8 cellular contexts compared by ENCODE assay signal in genomic region chr20:31605031-31605901, GRCh38. TPM values are rescaled to one million over a fixed set of nuclear protein-coding genes. Genes with fewer than 3 reads are reported as not detected.
A peak's percentile ranks its signal among the peaks of the same experiment; 100 is the strongest.
DNase-seq lines count a peak whose midpoint lies in the region; ATAC-seq and TF ChIP-seq lines count a peak whose summit lies in the region.

A gene with protein sequence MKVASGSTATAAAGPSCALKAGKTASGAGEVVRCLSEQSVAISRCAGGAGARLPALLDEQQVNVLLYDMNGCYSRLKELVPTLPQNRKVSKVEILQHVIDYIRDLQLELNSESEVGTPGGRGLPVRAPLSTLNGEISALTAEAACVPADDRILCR (plus strand): TSS chr20:31605289. CDS start chr20:31605388, 99 bp downstream.

- H3K27ac ChIP-seq in PC-9 (peak within 1 kb of the TSS; percentile 96), epithelial cell of prostate (peak within 1 kb of the TSS; percentile 98)

- peak within 1 kb of the TSS; percentile 81 for H3K4me3 Mint-ChIP-seq in activated T-cell treated with anti-CD3 and anti-CD28 coated beads, Interleukin-2, amount 50 U/mL, for 24 hours

- peak within 1 kb of the TSS; percentile 97 for H3K4me3 ChIP-seq in PC-9

- no peaks in the 10 kb centered on the region for H3K27me3 ChIP-seq in PC-9 (ENCODE audit: insufficient read depth, low read depth)

- DNase-seq in DMS153 treated with DMSO at 0.1 percent for 48 hours (lab: John Stamatoyannopoulos, UW; ENCODE audit: unreplicated experiment) (peak; percentile 90), KG1 (lab: John Stamatoyannopoulos, UW) (peak; percentile 78), PC-9 (peak; percentile 86 to 98), epithelial cell of prostate (ENCODE audit: low read depth, low spot score) (peak; percentile 59), mucosa of gallbladder (ENCODE audit: low spot score) (peak; percentile 95)
- DNase-seq in activated T-cell treated with anti-CD3 and anti-CD28 coated beads, Interleukin-2, amount 50 U/mL, for 24 hours = peak; percentile 90
- DNase-seq in stimulated activated CD8-positive, alpha-beta memory T cell treated with anti-CD3 and anti-CD28 coated beads, Interleukin-4, amount 100 ng/mL, for 1 hour (ENCODE audit: low read depth in 2 of 2, low spot score in 1 of 2) = peak; percentile 73 to 83

- no peaks in the 10 kb centered on the region for H3K9me2 ChIP-seq in PC-9 (ENCODE audit: insufficient read depth)

- peaks cover 5% of the 10 kb centered on the region; the same call in 1 of the 2 replicates for H4K20me1 ChIP-seq in PC-9 (ENCODE audit: insufficient read depth)

- CTCF ChIA-PET in PC-9 (lab: Charles Lee) = interaction anchor here (0.7 to 1.9 kb wide), 4 partner anchors 8 to 44 kb away, joined by 4 to 6 read pairs (median 4); no protein-coding TSS in a partner anchor

- H3K4me1 Mint-ChIP-seq in activated T-cell treated with anti-CD3 and anti-CD28 coated beads, Interleukin-2, amount 50 U/mL, for 24 hours (ENCODE audit: low read depth) = peaks cover 36% of the 10 kb centered on the region

- no peaks in the 10 kb centered on the region for H3K36me3 Mint-ChIP-seq in activated T-cell treated with anti-CD3 and anti-CD28 coated beads, Interleukin-2, amount 50 U/mL, for 24 hours (ENCODE audit: low read depth)

- BruUV-seq in PC-9 (replicated peaks; lab: Mats Ljungman, UMichigan) = TSS peak; percentile 90

- ATAC-seq in GM21737 (IDR thresholded peaks at IDR 0.05; ENCODE audit: unreplicated experiment) = peak; percentile 88

- peaks cover 76% of the 10 kb centered on the region for H3F3A ChIP-seq in PC-9 (ENCODE audit: insufficient read depth, low read depth)

- peaks cover 8% of the 10 kb centered on the region; the same call in 1 of the 2 replicates for H3K36me3 ChIP-seq in PC-9 (ENCODE audit: low read depth)

- peaks cover 69% of the 10 kb centered on the region for H3K27me3 Mint-ChIP-seq in activated T-cell treated with anti-CD3 and anti-CD28 coated beads, Interleukin-2, amount 50 U/mL, for 24 hours

- H3K9me3 ChIP-seq in PC-9 (ENCODE audit: insufficient read depth, low read depth) = no peaks in the 10 kb centered on the region

- peak within 1 kb of the TSS; percentile 90 for H3K4me2 ChIP-seq in PC-9

- POLR2A ChIA-PET in PC-9 (lab: Charles Lee; ENCODE audit: unreplicated experiment) = interaction anchor here (0.5 to 2.6 kb wide), 21 partner anchors 8 to 1158 kb away, joined by 3 to 81 read pairs (median 4); no protein-coding TSS in a partner anchor

- H3K4me1 ChIP-seq in PC-9 (replicated peaks; ENCODE audit: insufficient read depth) = peaks cover 54% of the 10 kb centered on the region

- TF ChIP-seq CTCF in PC-9 (conservative IDR thresholded peaks at IDR 0.05) = no peak

- peaks cover 37% of the 10 kb centered on the region for H3K79me2 ChIP-seq in PC-9 (ENCODE audit: low read depth)

- peak within 1 kb of the TSS; percentile 55 for H3K27ac Mint-ChIP-seq in activated T-cell treated with anti-CD3 and anti-CD28 coated beads, Interleukin-2, amount 50 U/mL, for 24 hours

- no peaks in the 10 kb centered on the region for H3K9me3 Mint-ChIP-seq in activated T-cell treated with anti-CD3 and anti-CD28 coated beads, Interleukin-2, amount 50 U/mL, for 24 hours

- no peak within 1 kb of the TSS for H2AFZ ChIP-seq in PC-9

- intact Hi-C loops in PC-9 (cut with micrococcal nuclease; ENCODE audit: unreplicated experiment) = no loop called here

RNA-seq across cellular contexts. Expression of the gene that starts here (rescaled TPM):
- 74.4 and 164 TPM in 2 replicates for total RNA-seq in PC-9 (2021)
- total RNA-seq in mucosa of gallbladder = 59.7 TPM

Comparison
In these comparisons a context has a peak if more than half of its experiments do, and no peak if none do; other contexts are left out.
1. Peak in every context shown above with its lines: DNase-seq, ATAC-seq, H3K4me3 ChIP-seq and H3K27ac ChIP-seq.